Comparison of ENCODE assay signal across 1 cellular context in genomic region chr14:76948213-76948947, GRCh38.
TF ChIP-seq lines count a peak whose summit lies in the region.

No MANE protein-coding gene starts in this region.

TF ChIP-seq in HepG2, 621 proteins besides CTCF, POLR2A, EP300 and RAD21 (continued from another document and continues in another):
- TF ChIP-seq ZSCAN5A (CRISPR knock-in tag; IDR thresholded peaks at IDR 0.05; ENCODE audit: borderline replicate concordance): no peak
- TF ChIP-seq MAFG (CRISPR knock-in tag; IDR thresholded peaks at IDR 0.05): no peak
- TF ChIP-seq RCOR2 (CRISPR knock-in tag; IDR thresholded peaks at IDR 0.05): no peak
- TF ChIP-seq JUND (CRISPR knock-in tag; IDR thresholded peaks at IDR 0.05): no peak
- no peak for TF ChIP-seq SMAD3 (CRISPR knock-in tag; IDR thresholded peaks at IDR 0.05)
- TF ChIP-seq ELF4 (CRISPR knock-in tag; IDR thresholded peaks at IDR 0.05; ENCODE audit: borderline replicate concordance): no peak
- TF ChIP-seq SRSF1 (optimal IDR thresholded peaks at IDR 0.05; ENCODE audit: low read depth, low read length): no peak
- TF ChIP-seq ZNF878 (CRISPR knock-in tag; IDR thresholded peaks at IDR 0.05): no peak
- TF ChIP-seq HMG20A (CRISPR knock-in tag; IDR thresholded peaks at IDR 0.05; ENCODE audit: borderline replicate concordance): 0 out of 2 replicates have a peak, but pooled peaks have one; percentile 27
- TF ChIP-seq ZNF232 (CRISPR knock-in tag; IDR thresholded peaks at IDR 0.05; ENCODE audit: borderline replicate concordance): no peak
- TF ChIP-seq REPIN1 (CRISPR knock-in tag; IDR thresholded peaks at IDR 0.05; ENCODE audit: borderline replicate concordance, low read depth): no peak
- TF ChIP-seq MTA1 (CRISPR knock-in tag; IDR thresholded peaks at IDR 0.05; ENCODE audit: borderline replicate concordance): no peak
- TF ChIP-seq CEBPZ (IDR thresholded peaks at IDR 0.05; ENCODE audit: low read length): no peak
- no peak for TF ChIP-seq THYN1 (CRISPR knock-in tag; IDR thresholded peaks at IDR 0.05; ENCODE audit: borderline replicate concordance, low read depth)
- no peak for TF ChIP-seq LCORL (IDR thresholded peaks at IDR 0.05)
- 0 out of 2 replicates have a peak, but pooled peaks have one; percentile 40 for TF ChIP-seq LCORL (CRISPR knock-in tag; IDR thresholded peaks at IDR 0.05)
- TF ChIP-seq FOXP1 (IDR thresholded peaks at IDR 0.05): no peak
- TF ChIP-seq FOXP1 (CRISPR knock-in tag; IDR thresholded peaks at IDR 0.05): 0 out of 2 replicates have a peak, but pooled peaks have one; percentile 9
- no peak for TF ChIP-seq CENPT (CRISPR knock-in tag; IDR thresholded peaks at IDR 0.05; ENCODE audit: low read depth)
- TF ChIP-seq PRDM4 (CRISPR knock-in tag; IDR thresholded peaks at IDR 0.05; ENCODE audit: borderline replicate concordance): no peak
- TF ChIP-seq ZNF749 (CRISPR knock-in tag; IDR thresholded peaks at IDR 0.05; ENCODE audit: borderline replicate concordance): no peak
- TF ChIP-seq ZBTB20 (CRISPR knock-in tag; IDR thresholded peaks at IDR 0.05; ENCODE audit: borderline replicate concordance, low read depth): no peak
- no peak for TF ChIP-seq THAP9 (CRISPR knock-in tag; IDR thresholded peaks at IDR 0.05; ENCODE audit: borderline replicate concordance)
- TF ChIP-seq ZNF34 (CRISPR knock-in tag; IDR thresholded peaks at IDR 0.05; ENCODE audit: borderline replicate concordance): no peak
- no peak for TF ChIP-seq ZNF839 (CRISPR knock-in tag; IDR thresholded peaks at IDR 0.05; ENCODE audit: borderline replicate concordance)
- TF ChIP-seq ZNF577 (CRISPR knock-in tag; IDR thresholded peaks at IDR 0.05; ENCODE audit: borderline replicate concordance, low read depth): no peak
- no peak for TF ChIP-seq ZBTB1 (CRISPR knock-in tag; IDR thresholded peaks at IDR 0.05; ENCODE audit: borderline replicate concordance)
- TF ChIP-seq ZFP82 (CRISPR knock-in tag; IDR thresholded peaks at IDR 0.05; ENCODE audit: borderline replicate concordance): no peak
- TF ChIP-seq ZNF563 (CRISPR knock-in tag; IDR thresholded peaks at IDR 0.05): no peak
- no peak for TF ChIP-seq ZNF772 (CRISPR knock-in tag; IDR thresholded peaks at IDR 0.05)
- TF ChIP-seq SNRNP70 (IDR thresholded peaks at IDR 0.05; ENCODE audit: low read depth, low read length): no peak
- no peak for TF ChIP-seq AHR (CRISPR knock-in tag; IDR thresholded peaks at IDR 0.05)
- TF ChIP-seq JUN (CRISPR knock-in tag; IDR thresholded peaks at IDR 0.05): no peak
- TF ChIP-seq BATF2 (CRISPR knock-in tag; IDR thresholded peaks at IDR 0.05): no peak
- TF ChIP-seq CBX2 (IDR thresholded peaks at IDR 0.05; ENCODE audit: low read depth, low read length): no peak
- no peak for TF ChIP-seq CBX2 (CRISPR knock-in tag; IDR thresholded peaks at IDR 0.05; ENCODE audit: low read depth)
- TF ChIP-seq ETV5 (CRISPR knock-in tag; IDR thresholded peaks at IDR 0.05; ENCODE audit: borderline replicate concordance): peak; percentile 43; the same call in 1 of the 2 replicates
- peak; percentile 59; the same call in 1 of the 2 replicates for TF ChIP-seq ZMYM3 (CRISPR knock-in tag; IDR thresholded peaks at IDR 0.05)
- TF ChIP-seq RFX1 (IDR thresholded peaks at IDR 0.05): no peak
- no peak for TF ChIP-seq ZNF788 (CRISPR knock-in tag; IDR thresholded peaks at IDR 0.05; ENCODE audit: borderline replicate concordance)
- TF ChIP-seq ZNF207 (IDR thresholded peaks at IDR 0.05; ENCODE audit: borderline replicate concordance): no peak
- no peak for TF ChIP-seq AGO2 (optimal IDR thresholded peaks at IDR 0.05; ENCODE audit: low read depth, low read length)
- TF ChIP-seq ZNF180 (CRISPR knock-in tag; IDR thresholded peaks at IDR 0.05; ENCODE audit: borderline replicate concordance, low read depth): no peak
- no peak for TF ChIP-seq ZNF562 (CRISPR knock-in tag; IDR thresholded peaks at IDR 0.05; ENCODE audit: borderline replicate concordance)
- no peak for TF ChIP-seq NFYB (CRISPR knock-in tag; IDR thresholded peaks at IDR 0.05)
- no peak for TF ChIP-seq RAD51 (IDR thresholded peaks at IDR 0.05; ENCODE audit: borderline replicate concordance)
- TF ChIP-seq CERS6 (CRISPR knock-in tag; IDR thresholded peaks at IDR 0.05): no peak
- TF ChIP-seq ZNF780A (CRISPR knock-in tag; IDR thresholded peaks at IDR 0.05): no peak
- no peak for TF ChIP-seq SATB2 (CRISPR knock-in tag; IDR thresholded peaks at IDR 0.05)
- TF ChIP-seq PAF1 (CRISPR knock-in tag; IDR thresholded peaks at IDR 0.05): no peak
- no peak for TF ChIP-seq ZMAT3 (CRISPR knock-in tag; conservative IDR thresholded peaks at IDR 0.05)
- TF ChIP-seq PITX1 (CRISPR knock-in tag; IDR thresholded peaks at IDR 0.05): peak; percentile 44; the same call in 1 of the 2 replicates
- no peak for TF ChIP-seq ZNF354B (CRISPR knock-in tag; IDR thresholded peaks at IDR 0.05)
- TF ChIP-seq EZH2 (conservative IDR thresholded peaks at IDR 0.05; ENCODE audit: low read depth, low read length): no peak
- no peak for TF ChIP-seq ZFP36L1 (CRISPR knock-in tag; IDR thresholded peaks at IDR 0.05)
- no peak for TF ChIP-seq FLYWCH1 (CRISPR knock-in tag; IDR thresholded peaks at IDR 0.05)
- TF ChIP-seq SRF (IDR thresholded peaks at IDR 0.05; ENCODE audit: low read depth, low read length): no peak
- no peak for TF ChIP-seq ESRRA (CRISPR knock-in tag; IDR thresholded peaks at IDR 0.05; ENCODE audit: low read depth)
- TF ChIP-seq ZNF567 (CRISPR knock-in tag; IDR thresholded peaks at IDR 0.05; ENCODE audit: borderline replicate concordance): no peak
- TF ChIP-seq SIN3A (IDR thresholded peaks at IDR 0.05; ENCODE audit: borderline replicate concordance, low read depth, low read length): no peak
- 0 out of 2 replicates have a peak, but pooled peaks have one; percentile 30 for TF ChIP-seq HNF4A (CRISPR knock-in tag; IDR thresholded peaks at IDR 0.05)
- TF ChIP-seq IRF9 (CRISPR knock-in tag; IDR thresholded peaks at IDR 0.05; ENCODE audit: borderline replicate concordance): no peak
- no peak for TF ChIP-seq SP140L (CRISPR knock-in tag; IDR thresholded peaks at IDR 0.05; ENCODE audit: borderline replicate concordance)
- TF ChIP-seq HNF4G (IDR thresholded peaks at IDR 0.05; ENCODE audit: borderline replicate concordance, low read depth, low read length): no peak
- no peak for TF ChIP-seq HNF4G (CRISPR knock-in tag; IDR thresholded peaks at IDR 0.05; ENCODE audit: borderline replicate concordance, low read depth)
- TF ChIP-seq ATF2 (CRISPR knock-in tag; IDR thresholded peaks at IDR 0.05): no peak
- TF ChIP-seq ZSCAN9 (CRISPR knock-in tag; IDR thresholded peaks at IDR 0.05; ENCODE audit: borderline replicate concordance): no peak
- TF ChIP-seq ZNF441 (CRISPR knock-in tag; IDR thresholded peaks at IDR 0.05; ENCODE audit: borderline replicate concordance): no peak
